31 cellular contexts compared by ENCODE assay signal in genomic region chr3:155496206-155496605, GRCh38.
"Had no signal": no experiment of that assay in that cellular context is flagged by ENCODE, and none has a peak within 500 bp of the region (broad histone marks: within the 10 kb centered on the region; RNA-seq: fewer than 3 reads in every experiment).

No MANE protein-coding gene starts in this region.

- H3K36me3 ChIP-seq: adrenal gland, brain microvascular endothelial cell, breast epithelium had no signal

- H3K4me3 ChIP-seq: adrenal gland, body of pancreas, breast epithelium had no signal

- H3K9me3 ChIP-seq: adrenal gland, body of pancreas, breast epithelium had no signal

- H3K4me1 ChIP-seq: adrenal gland, body of pancreas, breast epithelium had no signal

- H3K27ac ChIP-seq: adrenal gland, body of pancreas, brain microvascular endothelial cell, breast epithelium, VCaP had no signal

- ATAC-seq: activated CD8-positive, alpha-beta T cell treated with anti-CD3 and anti-CD28 coated beads for 36 hours; activated T-cell treated with anti-CD3 and anti-CD28 coated beads, Interleukin-2, amount 50 U/mL, for 4 hours; activated T-helper 17 cell treated with anti-CD3 and anti-CD28 coated beads, Interleukin-2, amount 50 U/mL, for 72 hours; body of pancreas had no signal

- DNase-seq: activated B cell treated with CpG ODN at 0.5 μM for 24 hours; activated CD4-positive, alpha-beta memory T cell treated with anti-CD3 and anti-CD28 coated beads for 36 hours; activated CD4-positive, alpha-beta T cell treated with anti-CD3 and anti-CD28 coated beads for 4 hours; activated CD4-positive, alpha-beta T cell treated with anti-CD3 and anti-CD28 coated beads, Interleukin-2, amount 10 ng/mL, durations not matched to agents 24 days and 14 days; activated CD4-positive, alpha-beta T cell treated with anti-CD3 and anti-CD28 coated beads, Interleukin-2, amount 50 U/mL, for 1 hour; activated CD4-positive, alpha-beta T cell treated with anti-CD3 and anti-CD28 coated beads, Interleukin-2, amount 50 U/mL, for 4 hours; activated CD4-positive, CD25-positive, alpha-beta regulatory T cell treated with anti-CD3 and anti-CD28 coated beads, Interleukin-2, amount 50 U/mL, for 72 hours; activated CD8-positive, alpha-beta memory T cell treated with anti-CD3 and anti-CD28 coated beads, Interleukin-2, amount 50 U/mL, for 4 hours; activated effector memory CD4-positive, alpha-beta T cell treated with anti-CD3 and anti-CD28 coated beads, Interleukin-2, amount 50 U/mL, for 16 hours; activated gamma-delta T cell treated with Interleukin-2 at 50 U/mL for 16 hours; activated naive CD4-positive, alpha-beta T cell; activated naive CD4-positive, alpha-beta T cell treated with anti-CD3 and anti-CD28 coated beads for 36 hours; activated naive CD4-positive, alpha-beta T cell treated with anti-CD3 and anti-CD28 coated beads, Interleukin-2, amount 50 U/mL, for 16 hours; activated naive CD8-positive, alpha-beta T cell treated with anti-CD3 and anti-CD28 coated beads for 36 hours; activated T-cell treated with anti-CD3 and anti-CD28 coated beads for 4 hours; activated T-cell treated with anti-CD3 and anti-CD28 coated beads, Interleukin-2, amount 50 U/mL, for 1 hour; activated T-cell treated with anti-CD3 and anti-CD28 coated beads, Interleukin-2, amount 50 U/mL, for 4 hours; activated T-cell treated with anti-CD3 and anti-CD28 coated beads, Interleukin-2, amount 50 U/mL, for 72 hours; adrenal gland; amniotic stem cell; aorta; body of pancreas; central memory CD4-positive, alpha-beta T cell; T-helper 1 cell; T-helper 2 cell; T-helper 9 cell had no signal

- H3K27me3 ChIP-seq: adrenal gland, body of pancreas, brain microvascular endothelial cell, breast epithelium had no signal
